ENCODE assay signal across 25 cellular contexts in genomic region chr9:38641142-38641541, GRCh38. TPM values are rescaled to one million over a fixed set of nuclear protein-coding genes. Genes with fewer than 3 reads are reported as not detected.
"Had no signal": no experiment of that assay in that cellular context is flagged by ENCODE, and none has a peak within 500 bp of the region (broad histone marks: within the 10 kb centered on the region; RNA-seq: fewer than 3 reads in every experiment).

No MANE protein-coding gene starts in this region.

- H3K4me1 Mint-ChIP-seq: stimulated activated effector memory CD8-positive, alpha-beta T cell treated with anti-CD3 and anti-CD28 coated beads, Interleukin-12 subunit alpha, Interleukin-12 subunit beta, amount 100 ng/mL, for 72 hours; stimulated activated memory B cell treated with anti-CD40 and anti-IgM and Interleukin-4, amounts not matched to agents 10 μg/mL and 1 μg/mL and 100 μg/mL, for 72 hours; stimulated activated naive B cell treated with anti-CD40 and anti-IgM and Interleukin-4, amounts not matched to agents 10 μg/mL and 1 μg/mL and 100 μg/mL, for 72 hours; stimulated activated naive CD8-positive, alpha-beta T cell treated with anti-CD3 and anti-CD28 coated beads, Interleukin-15, amount 100 ng/mL, for 72 hours had no signal

- H3K27ac Mint-ChIP-seq: stimulated activated effector memory CD8-positive, alpha-beta T cell treated with anti-CD3 and anti-CD28 coated beads, Interleukin-12 subunit alpha, Interleukin-12 subunit beta, amount 100 ng/mL, for 72 hours; stimulated activated memory B cell treated with anti-CD40 and anti-IgM and Interleukin-4, amounts not matched to agents 10 μg/mL and 1 μg/mL and 100 μg/mL, for 72 hours; stimulated activated naive B cell treated with anti-CD40 and anti-IgM and Interleukin-4, amounts not matched to agents 10 μg/mL and 1 μg/mL and 100 μg/mL, for 72 hours; stimulated activated naive CD8-positive, alpha-beta T cell treated with anti-CD3 and anti-CD28 coated beads, Interleukin-15, amount 100 ng/mL, for 72 hours; stimulated activated naive CD8-positive, alpha-beta T cell treated with anti-CD3 and anti-CD28 coated beads, Interleukin-15, Interleukin-2, amounts not matched to agents 100 ng/mL and 50 ng/mL, for 24 hours; type B pancreatic cell had no signal

- ATAC-seq: stimulated activated effector memory CD8-positive, alpha-beta T cell treated with anti-CD3 and anti-CD28 coated beads, Interleukin-12 subunit alpha, Interleukin-12 subunit beta, amount 100 ng/mL, for 72 hours; stimulated activated memory B cell treated with anti-CD40 and anti-IgM and Interleukin-4, amounts not matched to agents 10 μg/mL and 1 μg/mL and 100 μg/mL, for 72 hours; stimulated activated naive CD8-positive, alpha-beta T cell treated with anti-CD3 and anti-CD28 coated beads, Interleukin-15, amount 100 ng/mL, for 72 hours; stimulated activated naive CD8-positive, alpha-beta T cell treated with anti-CD3 and anti-CD28 coated beads, Interleukin-15, Interleukin-2, amounts not matched to agents 100 U/mL and 50 U/mL, for 24 hours had no signal

- H3K27ac ChIP-seq: stomach, suprapubic skin, testis, thoracic aorta, thyroid gland, tibial artery, tibial nerve, transverse colon, upper lobe of left lung, upper lobe of right lung, uterus, vagina had no signal

- H3K4me1 ChIP-seq: stomach, suprapubic skin, testis, thyroid gland, tibial artery, tibial nerve, transverse colon, upper lobe of left lung, upper lobe of right lung, uterus, vagina had no signal

- H3K4me3 ChIP-seq: stomach, suprapubic skin, testis, thoracic aorta, thyroid gland, tibial artery, tibial nerve, transverse colon, upper lobe of left lung, upper lobe of right lung, uterus, vagina had no signal

- H3K36me3 ChIP-seq: stomach, suprapubic skin, thoracic aorta, thyroid gland, tibial artery, tibial nerve, transverse colon, upper lobe of left lung, upper lobe of right lung, uterus, vagina had no signal

- H3K4me3 Mint-ChIP-seq: stimulated activated effector memory CD8-positive, alpha-beta T cell treated with anti-CD3 and anti-CD28 coated beads, Interleukin-12 subunit alpha, Interleukin-12 subunit beta, amount 100 ng/mL, for 72 hours; stimulated activated memory B cell treated with anti-CD40 and anti-IgM and Interleukin-4, amounts not matched to agents 10 μg/mL and 1 μg/mL and 100 μg/mL, for 72 hours; stimulated activated naive B cell treated with anti-CD40 and anti-IgM and Interleukin-4, amounts not matched to agents 10 μg/mL and 1 μg/mL and 100 μg/mL, for 72 hours; stimulated activated naive CD8-positive, alpha-beta T cell treated with anti-CD3 and anti-CD28 coated beads, Interleukin-15, amount 100 ng/mL, for 72 hours; stimulated activated naive CD8-positive, alpha-beta T cell treated with anti-CD3 and anti-CD28 coated beads, Interleukin-15, Interleukin-2, amounts not matched to agents 100 ng/mL and 50 ng/mL, for 24 hours; type B pancreatic cell had no signal

- H3K9me3 ChIP-seq: stomach, suprapubic skin, testis, thoracic aorta, thyroid gland, tibial artery, tibial nerve, transverse colon, upper lobe of left lung, upper lobe of right lung, uterus, vagina had no signal

- H3K27me3 ChIP-seq: testis, thyroid gland, tibial nerve, transverse colon, upper lobe of left lung, upper lobe of right lung, uterus, vagina had no signal

- DNase-seq: stimulated activated CD4-positive, alpha-beta T cell treated with anti-CD3 and anti-CD28 coated beads, Interleukin-4, amount 100 ng/mL, for 1 hour; stimulated activated CD4-positive, alpha-beta T cell treated with anti-CD3 and anti-CD28 coated beads, Interleukin-4, amount 100 ng/mL, for 24 hours; stimulated activated CD4-positive, alpha-beta T cell treated with anti-CD3 and anti-CD28 coated beads, Interleukin-4, amount 100 ng/mL, for 4 hours; stimulated activated CD8-positive, alpha-beta memory T cell treated with anti-CD3 and anti-CD28 coated beads, Interleukin-4, amount 100 ng/mL, for 48 hours; stimulated activated naive B cell treated with anti-CD40 and anti-IgM and Interleukin-4, amounts not matched to agents 10 μg/mL and 1 μg/mL and 100 μg/mL, for 72 hours; stimulated activated naive CD4-positive, alpha-beta T cell; stimulated activated naive CD4-positive, alpha-beta T cell treated with Interleukin-2 at 50 U/mL for 16 hours; stimulated activated naive CD8-positive, alpha-beta T cell treated with anti-CD3 and anti-CD28 coated beads, Interleukin-15, amount 100 ng/mL, for 72 hours; stimulated activated naive CD8-positive, alpha-beta T cell treated with anti-CD3 and anti-CD28 coated beads, Interleukin-15, Interleukin-2, amounts not matched to agents 100 U/mL and 50 U/mL, for 24 hours; stomach; testis; thyroid gland; tibial artery; transverse colon; upper lobe of left lung; upper lobe of right lung; uterus had no signal

- H3K36me3 Mint-ChIP-seq: stimulated activated effector memory CD8-positive, alpha-beta T cell treated with anti-CD3 and anti-CD28 coated beads, Interleukin-12 subunit alpha, Interleukin-12 subunit beta, amount 100 ng/mL, for 72 hours; stimulated activated memory B cell treated with anti-CD40 and anti-IgM and Interleukin-4, amounts not matched to agents 10 μg/mL and 1 μg/mL and 100 μg/mL, for 72 hours; stimulated activated naive B cell treated with anti-CD40 and anti-IgM and Interleukin-4, amounts not matched to agents 10 μg/mL and 1 μg/mL and 100 μg/mL, for 72 hours; type B pancreatic cell had no signal

- H3K9me3 Mint-ChIP-seq: stimulated activated effector memory CD8-positive, alpha-beta T cell treated with anti-CD3 and anti-CD28 coated beads, Interleukin-12 subunit alpha, Interleukin-12 subunit beta, amount 100 ng/mL, for 72 hours; stimulated activated memory B cell treated with anti-CD40 and anti-IgM and Interleukin-4, amounts not matched to agents 10 μg/mL and 1 μg/mL and 100 μg/mL, for 72 hours; stimulated activated naive B cell treated with anti-CD40 and anti-IgM and Interleukin-4, amounts not matched to agents 10 μg/mL and 1 μg/mL and 100 μg/mL, for 72 hours; stimulated activated naive CD8-positive, alpha-beta T cell treated with anti-CD3 and anti-CD28 coated beads, Interleukin-15, amount 100 ng/mL, for 72 hours; stimulated activated naive CD8-positive, alpha-beta T cell treated with anti-CD3 and anti-CD28 coated beads, Interleukin-15, Interleukin-2, amounts not matched to agents 100 ng/mL and 50 ng/mL, for 24 hours had no signal

RNA-seq across cellular contexts. Expression of gene ANKRD18A, which starts 20.7 kb away (rescaled TPM):
- total RNA-seq: thoracic aorta had no signal
